Comparison of ENCODE assay signal across 8 cellular contexts in genomic region chr11:46617451-46618314, GRCh38. TPM values are rescaled to one million over a fixed set of nuclear protein-coding genes. Genes with fewer than 3 reads are reported as not detected.
A peak's percentile ranks its signal among the peaks of the same experiment; 100 is the strongest.
DNase-seq lines count a peak whose midpoint lies in the region; ATAC-seq and TF ChIP-seq lines count a peak whose summit lies in the region.

ATG13 (plus strand) TSS chr11:46617553; CDS start chr11:46644292, 26,739 bp downstream.

- no peaks in the 10 kb centered on the region for H3K27me3 ChIP-seq in AG04450 (ENCODE audit: control insufficient read depth, insufficient read depth, low read length)
- no peaks in the 10 kb centered on the region for H3K27me3 ChIP-seq in layer of hippocampus (ENCODE audit: control insufficient read depth, insufficient read depth, low read length)

- peaks cover 36% of the 10 kb centered on the region for H3K4me1 Mint-ChIP-seq in chondrocyte (ENCODE audit: low read depth)

- peaks cover 6% of the 10 kb centered on the region for H3K36me3 Mint-ChIP-seq in chondrocyte (ENCODE audit: low read depth)

- H3K27ac ChIP-seq in AG04450 (ENCODE audit: low read depth, low read length) (peak within 1 kb of the TSS; percentile 97), layer of hippocampus (ENCODE audit: low read depth, low read length) (peak within 1 kb of the TSS; percentile 98)

- CTCF ChIA-PET in AG04450 (lab: Charles Lee) = interaction anchor here (0.5 to 2.5 kb wide), 24 partner anchors 9 to 229 kb away, joined by 3 to 23 read pairs (median 4); partner anchors contain the start of gene CHRM4

- TF ChIP-seq CTCF in AG04450 (IDR thresholded peaks at IDR 0.05; ENCODE audit: low read depth, low read length) (peak; percentile 90), chondrocyte (IDR thresholded peaks at IDR 0.05) (peak; percentile 86)

- no peaks in the 10 kb centered on the region for H3K27me3 Mint-ChIP-seq in chondrocyte (ENCODE audit: low read depth)

- no peaks in the 10 kb centered on the region for H3K9me3 ChIP-seq in AG04450 (ENCODE audit: control insufficient read depth, insufficient read depth, low read length)

- peak within 1 kb of the TSS; percentile 100 for H3K27ac Mint-ChIP-seq in chondrocyte (ENCODE audit: unreplicated experiment)

- H3K4me3 ChIP-seq in AG04450 (ENCODE audit: low read depth, low read length) = peak within 1 kb of the TSS; percentile 100

- DNase-seq in AG04450 (ENCODE audit: low read depth, low spot score) (peak; percentile 42), NCI-H2196 treated with DMSO at 0.1 percent for 48 hours (lab: John Stamatoyannopoulos, UW; ENCODE audit: unreplicated experiment) (peak; percentile 50), chondrocyte (ENCODE audit: low spot score) (peak; percentile 94)
- DNase-seq in activated CD4-positive, alpha-beta T cell treated with anti-CD3 and anti-CD28 coated beads for 24 hours (ENCODE audit: low read depth in 2 of 2) = peak; percentile 67 to 72
- peak; percentile 53 to 75 (median 65) for DNase-seq in stimulated activated CD4-positive, alpha-beta T cell treated with anti-CD3 and anti-CD28 coated beads, Interleukin-1b, Interleukin-23, amount 100 ng/mL, for 24 hours (ENCODE audit: low read depth in 4 of 4, low spot score in 1 of 4)

- POLR2A ChIA-PET in AG04450 (lab: Yijun Ruan, JAX) = interaction anchor here (1.0 kb wide), 1 partner anchor 31 kb away, joined by 3 read pairs; no protein-coding TSS in a partner anchor

- ATAC-seq in GM18858 (IDR thresholded peaks at IDR 0.05; ENCODE audit: unreplicated experiment) = peak; percentile 39
- ATAC-seq in HG03095 (IDR thresholded peaks at IDR 0.05; ENCODE audit: unreplicated experiment) = peak; percentile 46

- no peaks in the 10 kb centered on the region for H3K9me3 Mint-ChIP-seq in chondrocyte (ENCODE audit: low read depth)

- peak within 1 kb of the TSS; percentile 97 for H3K4me3 Mint-ChIP-seq in chondrocyte (ENCODE audit: unreplicated experiment)

RNA-seq across cellular contexts. Expression of gene ATG13, which starts in this region (rescaled TPM):
- 57.9 and 62.5 TPM in 2 replicates for polyA plus RNA-seq in AG04450 (2011; rRNA removed)
- polyA minus RNA-seq in AG04450 (2011; rRNA and poly(A)+ RNA removed) = 89.7 and 121 TPM in 2 replicates
- 60.6 to 76.0 TPM (median 67.1 TPM) in 3 replicates for total RNA-seq in chondrocyte

Comparison
In these comparisons a context has a peak if more than half of its experiments do, and no peak if none do; other contexts are left out.
1. Peak in every context shown above with its lines: DNase-seq, ATAC-seq, H3K4me3 ChIP-seq and H3K27ac ChIP-seq.
2. DNase-seq: peak in every context shown above with its lines; median percentile 94 in chondrocyte; 70 in activated CD4-positive, alpha-beta T cell treated with anti-CD3 and anti-CD28 coated beads for 24 hours; 65 in stimulated activated CD4-positive, alpha-beta T cell treated with anti-CD3 and anti-CD28 coated beads, Interleukin-1b, Interleukin-23, amount 100 ng/mL, for 24 hours; 50 in NCI-H2196 treated with DMSO at 0.1 percent for 48 hours; 42 in AG04450.